8 cellular contexts compared by ENCODE assay signal in genomic region chr15:78565097-78565950, GRCh38. TPM values are rescaled to one million over a fixed set of nuclear protein-coding genes. Genes with fewer than 3 reads are reported as not detected.
DNase-seq lines count a peak whose midpoint lies in the region; ATAC-seq lines count a peak whose summit lies in the region.

CHRNA5 (plus strand) TSS chr15:78565520; CDS start chr15:78565720, 200 bp downstream.

- H3K4me1 ChIP-seq in adipocyte (ENCODE audit: control insufficient read depth, insufficient read depth, low read length): peaks cover 7% of the 10 kb centered on the region
- no peaks in the 10 kb centered on the region for H3K4me1 ChIP-seq in right cardiac atrium (ENCODE audit: control insufficient read depth, insufficient read depth, low read length)

- ATAC-seq in HG02623 (IDR thresholded peaks at IDR 0.05; ENCODE audit: unreplicated experiment) (peak; percentile 90), right cardiac atrium (peak; percentile 96 to 97), HG03097 (IDR thresholded peaks at IDR 0.05; ENCODE audit: low FRiP score, unreplicated experiment) (no peak)

- WGBS in right cardiac atrium: under 1% methylated on average over 75 of the region's 75 CpGs

- H3K27ac ChIP-seq in right cardiac atrium (ENCODE audit: low read length): no peak within 1 kb of the TSS

- intact Hi-C loops in right cardiac atrium (cut with DNase I): no loop called here

- H3K27me3 ChIP-seq in adipocyte (replicated peaks; ENCODE audit: control insufficient read depth, insufficient read depth, low read length): peaks cover 25% of the 10 kb centered on the region
- no peaks in the 10 kb centered on the region for H3K27me3 ChIP-seq in right cardiac atrium (ENCODE audit: control insufficient read depth, insufficient read depth)

- peak within 1 kb of the TSS; percentile 39 for H3K9ac ChIP-seq in adipocyte (ENCODE audit: low read length)

- H3K9me3 ChIP-seq in adipocyte (ENCODE audit: control insufficient read depth, low read length): no peaks in the 10 kb centered on the region
- H3K9me3 ChIP-seq in right cardiac atrium (ENCODE audit: control insufficient read depth, low read length): no peaks in the 10 kb centered on the region

- H3K36me3 ChIP-seq in adipocyte (ENCODE audit: control insufficient read depth, insufficient read depth, low read length, severe bottlenecking): no peaks in the 10 kb centered on the region

- H3K4me3 ChIP-seq in adipocyte (ENCODE audit: low read length) (peak within 1 kb of the TSS; percentile 82), right cardiac atrium (ENCODE audit: low read length) (peak within 1 kb of the TSS; percentile 57), skeletal muscle cell (ENCODE audit: low read depth, low read length) (peak within 1 kb of the TSS; percentile 72)

- DNase-seq in GM04504 (ENCODE audit: low read depth) (peak; percentile 16), NCI-H1417 (lab: John Stamatoyannopoulos, UW) (peak; percentile 88 to 96 (median 93)), SW480 (ENCODE audit: low spot score) (peak; percentile 93), adipocyte (ENCODE audit: low read depth) (peak; percentile 82), right cardiac atrium (peak; percentile 77 to 96 (median 94)), skeletal muscle cell (ENCODE audit: low read depth) (peak; percentile 37)

RNA-seq across cellular contexts. Expression of gene CHRNA5, which starts in this region (rescaled TPM):
- total RNA-seq in right cardiac atrium: 1 to 10 TPM; 2.0 to 4.0 (median 2.8) TPM
- 0.68 TPM for polyA plus RNA-seq in right cardiac atrium

Comparison
In these comparisons a context has a peak if more than half of its experiments do, and no peak if none do; other contexts are left out.
1. DNase-seq: peak in every context shown above with its lines; median percentile 94 in right cardiac atrium; 93 in NCI-H1417; 93 in SW480; 82 in adipocyte; 37 in skeletal muscle cell; 16 in GM04504.